ENCODE assay signal across 20 cellular contexts in the genomic region with DNA sequence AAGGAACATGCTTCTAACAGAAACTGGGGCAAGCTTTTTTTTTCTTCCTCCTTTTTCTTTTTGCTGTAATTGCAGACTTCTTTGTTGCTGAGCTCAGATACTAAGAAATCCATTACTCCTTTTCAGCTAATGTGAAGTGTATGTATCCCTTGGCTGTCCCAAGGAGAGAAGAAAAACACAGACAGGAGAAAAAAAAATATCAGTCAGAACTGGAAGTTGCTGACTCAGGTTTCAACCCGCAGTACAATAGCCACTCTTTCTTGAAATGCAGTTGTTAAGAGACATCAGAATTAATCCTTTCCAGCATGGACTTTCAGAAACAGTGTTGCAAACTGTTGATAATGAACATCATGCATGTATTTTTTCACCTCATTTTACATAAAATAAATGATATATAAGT.
A peak's percentile ranks its signal among the peaks of the same experiment; 100 is the strongest.
DNase-seq lines count a peak whose midpoint lies in the region; ATAC-seq, FAIRE-seq and TF ChIP-seq lines count a peak whose summit lies in the region.
"Had no signal": no experiment of that assay in that cellular context is flagged by ENCODE, and none has a peak within 500 bp of the region (broad histone marks: within the 10 kb centered on the region; RNA-seq: fewer than 3 reads in every experiment).

No MANE protein-coding gene starts in this region.

- H3K4me2 ChIP-seq in A549, result peak overlapping the region; percentile 1; the same call in 1 of the 3 replicates

- no peak for TF ChIP-seq EP300 in A549 (IDR thresholded peaks at IDR 0.05)

- ATAC-seq in A549 (no peak), left lung (peak; percentile 21), HG03342 (IDR thresholded peaks at IDR 0.05; ENCODE audit: unreplicated experiment) (no peak), mucosa of descending colon (no peak), GM18867 (IDR thresholded peaks at IDR 0.05; ENCODE audit: unreplicated experiment) (no peak)
- ATAC-seq: natural killer cell; stimulated activated naive B cell treated with anti-CD40 and anti-IgM and Interleukin-4, amounts not matched to agents 10 μg/mL and 1 μg/mL and 100 μg/mL, for 72 hours; upper lobe of right lung had no signal

- no peak for TF ChIP-seq RAD21 in A549 (conservative IDR thresholded peaks at IDR 0.05 in 1 of 2, IDR thresholded peaks at IDR 0.05 in 1 of 2)

- TF ChIP-seq POLR2A in A549 (IDR thresholded peaks at IDR 0.05; ENCODE audit: low read length), result no peak

- no peaks in the 10 kb centered on the region for H3K27me3 ChIP-seq in left lung
- H3K27me3 ChIP-seq: upper lobe of right lung had no signal

- no peak for FAIRE-seq in A549 (lab: Jason Lieb, UNC)
- FAIRE-seq: D721Med, endothelial cell of umbilical vein, GM18507 had no signal

- intact Hi-C loops in left lung (cut with DNase I), result no loop called here
- intact Hi-C loops in mucosa of descending colon (cut with DNase I, micrococcal nuclease), result no loop called here

- no peak overlapping the region for H3K27ac ChIP-seq in A549
- no peak overlapping the region for H3K27ac ChIP-seq in left lung
- H3K27ac ChIP-seq: upper lobe of right lung had no signal

- WGBS in A549 (ENCODE audit: missing lambda C conversion rate), result 3% methylated on average over 1 of the region's 1 CpG

- CTCF ChIA-PET in A549 (lab: Yijun Ruan, JAX), result interaction anchor here (0.6 kb wide), 1 partner anchor 796 kb away, joined by 3 read pairs; no protein-coding TSS in a partner anchor

- H3K36me3 ChIP-seq in left lung (no peaks in the 10 kb centered on the region), mucosa of descending colon (ENCODE audit: low read depth) (no peaks in the 10 kb centered on the region)
- H3K36me3 ChIP-seq: upper lobe of right lung had no signal

- H3K4me3 ChIP-seq in A549 (no peak overlapping the region), astrocyte of the spinal cord (ENCODE audit: low read depth, low read length) (no peak overlapping the region), left lung (no peak overlapping the region), mucosa of descending colon (no peak overlapping the region)
- H3K4me3 ChIP-seq: upper lobe of right lung had no signal

- DNase-seq in A549 (ENCODE audit: low read depth in 1 of 2, low spot score in 1 of 2), result no peak
- DNase-seq in MV-4-11 (lab: John Stamatoyannopoulos, UW), result peak; percentile 78
- peak; percentile 52 for DNase-seq in astrocyte of the spinal cord (ENCODE audit: low read depth, low spot score)
- no peak for DNase-seq in left lung
- no peak for DNase-seq in COR-L47 (lab: John Stamatoyannopoulos, UW)
- DNase-seq in mucosa of descending colon, result no peak
- DNase-seq: ACHN; activated naive CD8-positive, alpha-beta T cell treated with anti-CD3 and anti-CD28 coated beads for 36 hours; cerebellar nuclear complex; hippocampal formation; natural killer cell; NCI-H1105; NCI-H2227 treated with DMSO at 0.1 percent for 48 hours; stimulated activated naive B cell treated with anti-CD40 and anti-IgM and Interleukin-4, amounts not matched to agents 10 μg/mL and 1 μg/mL and 100 μg/mL, for 72 hours; upper lobe of right lung had no signal

- POLR2A ChIA-PET in A549 (lab: Yijun Ruan, JAX), result no interaction called here

- in situ Hi-C loops in astrocyte of the spinal cord (cut with HindIII; ENCODE audit: low sequenced_read_pairs), result no loop called here

- H3K9me3 ChIP-seq in A549, result no peaks in the 10 kb centered on the region
- H3K9me3 ChIP-seq in left lung, result no peaks in the 10 kb centered on the region
- H3K9me3 ChIP-seq in mucosa of descending colon, result no peaks in the 10 kb centered on the region
- H3K9me3 ChIP-seq: upper lobe of right lung had no signal

- H3K4me1 ChIP-seq in A549, result no peaks in the 10 kb centered on the region
- no peaks in the 10 kb centered on the region for H3K4me1 ChIP-seq in left lung
- no peaks in the 10 kb centered on the region for H3K4me1 ChIP-seq in mucosa of descending colon (ENCODE audit: low read depth)
- H3K4me1 ChIP-seq: upper lobe of right lung had no signal

- no peak for TF ChIP-seq CTCF in A549 (IDR thresholded peaks at IDR 0.05)
- TF ChIP-seq CTCF in astrocyte of the spinal cord (IDR thresholded peaks at IDR 0.05; ENCODE audit: low read depth, low read length), result no peak
- TF ChIP-seq CTCF in left lung (IDR thresholded peaks at IDR 0.05), result no peak
- no peak for TF ChIP-seq CTCF in mucosa of descending colon (IDR thresholded peaks at IDR 0.05)

TF ChIP-seq in A549, 52 proteins besides CTCF, POLR2A, EP300 and RAD21:
- no peak for TF ChIP-seq MYC (IDR thresholded peaks at IDR 0.05; ENCODE audit: borderline replicate concordance, low read length)
- no peak for TF ChIP-seq JUN (IDR thresholded peaks at IDR 0.05)
- no peak for TF ChIP-seq FOSB (CRISPR knock-in tag; IDR thresholded peaks at IDR 0.05)
- TF ChIP-seq MAFK (IDR thresholded peaks at IDR 0.05; ENCODE audit: partially characterized antibody), result peak; percentile 87
- no peak for TF ChIP-seq SMC3 (IDR thresholded peaks at IDR 0.05)

Comparison
In these comparisons a context has a peak if more than half of its experiments do, and no peak if none do; other contexts are left out.
1. DNase-seq: peak in MV-4-11 (single experiment) and astrocyte of the spinal cord (single experiment); none in A549 (0 of 2), left lung (0 of 2), COR-L47 (single experiment) and mucosa of descending colon (0 of 3).